In the genomic region with DNA sequence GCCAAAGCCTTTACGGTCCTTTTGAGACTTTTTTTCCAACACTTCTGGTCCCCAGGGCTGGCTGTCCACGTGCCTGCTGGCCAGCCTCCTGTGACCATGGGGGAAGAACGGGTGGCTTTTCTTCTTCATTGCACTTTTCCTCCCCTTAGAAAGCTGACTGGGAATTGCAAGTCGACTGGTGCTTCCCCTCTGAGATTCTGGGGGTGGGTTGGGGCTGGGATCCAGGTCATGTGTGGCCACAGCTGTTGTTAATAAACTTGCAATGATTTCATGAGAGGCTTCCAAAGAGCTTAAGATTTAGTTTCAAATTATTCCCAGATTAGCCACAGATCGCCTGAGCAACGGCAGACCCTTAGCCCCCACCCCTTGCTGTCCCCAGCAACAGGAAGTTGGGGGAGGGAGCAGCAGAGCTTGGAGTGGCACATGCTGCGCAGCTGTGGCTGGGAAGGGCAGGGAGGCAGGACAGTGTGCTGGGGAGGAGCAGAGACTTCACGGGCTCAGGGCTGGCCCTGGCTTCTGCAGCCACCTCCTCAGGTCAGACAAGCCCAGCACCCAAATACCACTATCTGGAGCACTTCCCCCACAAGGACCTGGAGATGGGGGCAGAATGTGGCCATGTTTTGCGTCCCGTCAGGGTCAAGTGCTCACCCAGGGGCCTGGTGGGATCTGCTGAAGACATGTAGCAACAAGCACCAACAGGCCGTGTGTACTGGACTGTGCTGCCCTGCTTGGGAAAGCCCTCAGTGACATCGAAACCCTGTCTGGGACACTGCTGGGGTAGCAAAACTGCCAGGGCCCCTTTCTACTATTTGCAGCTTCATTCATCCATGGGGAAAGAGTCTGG, we compare ENCODE assay signal across 1 cellular context.
TF ChIP-seq lines count a peak whose summit lies in the region.

No MANE protein-coding gene starts in this region.

TF ChIP-seq in GM23338, 12 proteins besides CTCF, POLR2A, EP300 and RAD21 (continued from another document):
- no peak for TF ChIP-seq ZNF462 (CRISPR knock-in tag; IDR thresholded peaks at IDR 0.05)
